In genomic region chr7:129607471-129608120, GRCh38 we compare ENCODE assay signal across 8 cellular contexts. TPM values are rescaled to one million over a fixed set of nuclear protein-coding genes. Genes with fewer than 3 reads are reported as not detected.
A peak's percentile ranks its signal among the peaks of the same experiment; 100 is the strongest.
DNase-seq lines count a peak whose midpoint lies in the region; ATAC-seq and TF ChIP-seq lines count a peak whose summit lies in the region.

No MANE protein-coding gene starts in this region.

- H3K4me1 Mint-ChIP-seq in CD4-positive, CD25-positive, alpha-beta regulatory T cell: peaks cover 19 to 53% (median 33%) of the 10 kb centered on the region in 4 donors

- no peaks in the 10 kb centered on the region for H3K27me3 ChIP-seq in CD4-positive, CD25-positive, alpha-beta regulatory T cell (ENCODE audit: control insufficient read depth, insufficient read depth, low read length)
- H3K27me3 ChIP-seq in HAP-1 (ENCODE audit: low read depth) (no peaks in the 10 kb centered on the region), mammary epithelial cell (ENCODE audit: insufficient read depth, low read length) (no peaks in the 10 kb centered on the region), neural cell (ENCODE audit: insufficient read depth, low read depth, low read length) (no peaks in the 10 kb centered on the region), gastroesophageal sphincter (no peaks in the 10 kb centered on the region)

- BruUV-seq in mammary epithelial cell (replicated peaks; lab: Mats Ljungman, UMichigan): no TSS peak

- no peak for TF ChIP-seq RAD21 in neural cell (conservative IDR thresholded peaks at IDR 0.05)

- no peak overlapping the region for H3K9ac ChIP-seq in mammary epithelial cell (ENCODE audit: insufficient read depth, low read length)
- no peak overlapping the region for H3K9ac ChIP-seq in neural cell (ENCODE audit: low read length)

- peak; percentile 40 to 77 for TF ChIP-seq CTCF in mammary epithelial cell (conservative IDR thresholded peaks at IDR 0.05 in 1 of 2, IDR thresholded peaks at IDR 0.05 in 1 of 2; ENCODE audit: extremely low read depth in 1 of 2, insufficient read depth in 1 of 2, low read depth in 1 of 2, low read length in 2 of 2)
- peak; percentile 14 for TF ChIP-seq CTCF in neural cell (IDR thresholded peaks at IDR 0.05; ENCODE audit: poor library complexity, severe bottlenecking)
- peak in 1 of 4 experiments; percentile 19 for TF ChIP-seq CTCF in gastroesophageal sphincter (IDR thresholded peaks at IDR 0.05)

- no peaks in the 10 kb centered on the region for H3K36me3 ChIP-seq in CD4-positive, CD25-positive, alpha-beta regulatory T cell (ENCODE audit: control insufficient read depth, insufficient read depth, low read length)
- H3K36me3 ChIP-seq in HAP-1 (replicated peaks) (peaks cover 25% of the 10 kb centered on the region), mammary epithelial cell (ENCODE audit: insufficient read depth, low read length) (peaks cover 8% of the 10 kb centered on the region), neural cell (ENCODE audit: insufficient read depth, low read length) (no peaks in the 10 kb centered on the region), gastroesophageal sphincter (peaks cover 0 to 10% of the 10 kb centered on the region in 2 donors)

- H3K9me3 Mint-ChIP-seq in CD4-positive, CD25-positive, alpha-beta regulatory T cell: peaks cover 0 to 2% (median 0%) of the 10 kb centered on the region in 7 donors

- H3K4me2 ChIP-seq in mammary epithelial cell (ENCODE audit: insufficient read depth, low read depth, low read length) (no peak overlapping the region), neural cell (ENCODE audit: low read length) (no peak overlapping the region)

- H3K9me3 ChIP-seq in CD4-positive, CD25-positive, alpha-beta regulatory T cell (ENCODE audit: control insufficient read depth in 2 of 2, low read length in 2 of 2): no peaks in the 10 kb centered on the region
- no peaks in the 10 kb centered on the region for H3K9me3 ChIP-seq in HAP-1
- no peaks in the 10 kb centered on the region for H3K9me3 ChIP-seq in mammary epithelial cell (replicated peaks; ENCODE audit: insufficient read depth, low read length)
- no peaks in the 10 kb centered on the region for H3K9me3 ChIP-seq in neural cell (ENCODE audit: low read length)
- H3K9me3 ChIP-seq in gastroesophageal sphincter: no peaks in the 10 kb centered on the region

- peak in 2 of 3 donors; percentile 14 to 69 for DNase-seq in CD4-positive, CD25-positive, alpha-beta regulatory T cell
- DNase-seq in HAP-1 (ENCODE audit: low spot score in 2 of 2): peak; percentile 41 to 65
- DNase-seq in SK-MEL-5 (ENCODE audit: low read depth, low spot score): peak; percentile 82
- DNase-seq in mammary epithelial cell: peak; percentile 36
- DNase-seq in NCI-H1048 (lab: John Stamatoyannopoulos, UW): no peak

- CTCF ChIA-PET in mammary epithelial cell (lab: Charles Lee; ENCODE audit: low non-redundant PET): interaction anchor here (0.5 kb wide), 1 partner anchor 18 kb away, joined by 6 read pairs; no protein-coding TSS in a partner anchor

- H3F3A ChIP-seq in neural cell (ENCODE audit: insufficient read depth, low read length, poor library complexity, severe bottlenecking): no peaks in the 10 kb centered on the region

- H3K79me2 ChIP-seq in mammary epithelial cell (ENCODE audit: insufficient read depth, low read length): peaks cover 28% of the 10 kb centered on the region
- peaks cover 16% of the 10 kb centered on the region for H3K79me2 ChIP-seq in neural cell (replicated peaks; ENCODE audit: insufficient read depth, low read length)

- H3K4me1 ChIP-seq in CD4-positive, CD25-positive, alpha-beta regulatory T cell (ENCODE audit: control insufficient read depth, insufficient read depth, low read length, poor library complexity, severe bottlenecking): peaks cover 15% of the 10 kb centered on the region
- peaks cover 11% of the 10 kb centered on the region for H3K4me1 ChIP-seq in HAP-1
- H3K4me1 ChIP-seq in mammary epithelial cell (ENCODE audit: insufficient read depth, low read length): peaks cover 5% of the 10 kb centered on the region
- peaks cover 0 to 19% (median 3%) of the 10 kb centered on the region in 3 donors for H3K4me1 ChIP-seq in gastroesophageal sphincter

- H3K4me3 ChIP-seq in CD4-positive, CD25-positive, alpha-beta regulatory T cell (ENCODE audit: low read depth, low read length): no peak overlapping the region
- H3K4me3 ChIP-seq in HAP-1 (no peak overlapping the region), mammary epithelial cell (replicated peaks in 1 of 3; ENCODE audit: insufficient read depth in 1 of 3, low read depth in 2 of 3, low read length in 3 of 3) (no peak overlapping the region), neural cell (ENCODE audit: low read length) (no peak overlapping the region), gastroesophageal sphincter (no peak overlapping the region)

- TF ChIP-seq EP300 in neural cell (conservative IDR thresholded peaks at IDR 0.05; ENCODE audit: poor library complexity, severe bottlenecking) (no peak), gastroesophageal sphincter (IDR thresholded peaks at IDR 0.05) (no peak)

- dilution Hi-C loops in mammary epithelial cell (cut with HindIII; ENCODE audit: low sequenced_read_pairs): no loop called here

- H4K20me1 ChIP-seq in mammary epithelial cell (ENCODE audit: insufficient read depth, low read length) (no peaks in the 10 kb centered on the region), neural cell (ENCODE audit: insufficient read depth) (no peaks in the 10 kb centered on the region)

- ATAC-seq in CD4-positive, CD25-positive, alpha-beta regulatory T cell (ENCODE audit: low read depth in 2 of 2): no peak
- ATAC-seq in GM18498 (IDR thresholded peaks at IDR 0.05; ENCODE audit: unreplicated experiment): no peak
- ATAC-seq in gastroesophageal sphincter: no peak

- in situ Hi-C loops in HAP-1 (cut with MboI; ENCODE audit: low sequenced_read_pairs): no loop called here
- in situ Hi-C loops in SK-MEL-5 (cut with HindIII; ENCODE audit: low pct_unique_long_range_greater_than_20kb, low sequenced_read_pairs): no loop called here
- in situ Hi-C loops in mammary epithelial cell (cut with MboI; ENCODE audit: low sequenced_read_pairs in 2 of 2): no loop called here

- no peaks in the 10 kb centered on the region for H3K9me2 ChIP-seq in neural cell (ENCODE audit: insufficient read depth, low read length)

- H2AFZ ChIP-seq in mammary epithelial cell (ENCODE audit: low read depth, low read length) (no peak overlapping the region), neural cell (ENCODE audit: low read depth, low read length) (no peak overlapping the region)

- intact Hi-C loops in mammary epithelial cell (cut with micrococcal nuclease): loop anchor here (1.0 kb wide), 2 partner anchors 114 to 135 kb away; no protein-coding TSS in a partner anchor

- WGBS in mammary epithelial cell (ENCODE audit: low coverage, missing lambda C conversion rate): 86% methylated on average over 5 of the region's 7 CpGs
- 61 to 95% methylated on average over 3 to 6 of the region's 7 CpGs for WGBS in gastroesophageal sphincter (ENCODE audit: low coverage in 1 of 2), 2 donors

- peaks cover 17% of the 10 kb centered on the region for H3K36me3 Mint-ChIP-seq in CD4-positive, CD25-positive, alpha-beta regulatory T cell

- H3K4me3 Mint-ChIP-seq in CD4-positive, CD25-positive, alpha-beta regulatory T cell: peak overlapping the region in 1 of 4 donors; percentile 37

- no peak overlapping the region for H3K27ac ChIP-seq in CD4-positive, CD25-positive, alpha-beta regulatory T cell (ENCODE audit: insufficient read depth, low read length, poor library complexity, severe bottlenecking)
- no peak overlapping the region for H3K27ac ChIP-seq in mammary epithelial cell (ENCODE audit: insufficient read depth, low read depth, low read length)
- no peak overlapping the region for H3K27ac ChIP-seq in neural cell (ENCODE audit: low read length)
- no peak overlapping the region for H3K27ac ChIP-seq in gastroesophageal sphincter

- H3K27me3 Mint-ChIP-seq in CD4-positive, CD25-positive, alpha-beta regulatory T cell: no peaks in the 10 kb centered on the region

- H3K27ac Mint-ChIP-seq in CD4-positive, CD25-positive, alpha-beta regulatory T cell: peak overlapping the region in 1 of 3 donors; percentile 55

- TF ChIP-seq POLR2A in gastroesophageal sphincter (IDR thresholded peaks at IDR 0.05): no peak

TF ChIP-seq in neural cell, 6 proteins besides CTCF, POLR2A, EP300 and RAD21:
- no peak for TF ChIP-seq TAF1 (IDR thresholded peaks at IDR 0.05; ENCODE audit: low read depth)
- no peak for TF ChIP-seq SMC3 (conservative IDR thresholded peaks at IDR 0.05; ENCODE audit: poor library complexity)

RNA-seq across cellular contexts. Expression of gene NRF1, which starts 3.9 kb away (rescaled TPM):
- total RNA-seq in CD4-positive, CD25-positive, alpha-beta regulatory T cell: 42.5 TPM
- 10 to 100 TPM; 19.6 to 26.9 (median 25.0) TPM for polyA plus RNA-seq in CD4-positive, CD25-positive, alpha-beta regulatory T cell
- 6.7 and 12.4 TPM in 2 replicates for total RNA-seq in SK-MEL-5 (2014; rRNA removed; shearing (Covaris generic))
- polyA plus RNA-seq in SK-MEL-5 (2015; cell fraction: cytosol; rRNA removed): 9.6 and 9.7 TPM in 2 replicates
- polyA plus RNA-seq in SK-MEL-5 (2015; cell fraction: nucleus; rRNA removed): 11.9 and 14.6 TPM in 2 replicates
- total RNA-seq in mammary epithelial cell: 10 to 100 TPM; 11.3 to 14.3 TPM
- polyA plus RNA-seq in mammary epithelial cell: 8.9 TPM
- polyA minus RNA-seq in mammary epithelial cell: 16.4 TPM
- 13.2 and 22.8 TPM in 2 replicates for polyA plus RNA-seq in neural cell
- polyA minus RNA-seq in neural cell: 21.2 and 24.3 TPM in 2 replicates
- 10 to 100 TPM in 3 of 4 donors, 1 to 10 TPM in 1; 7.8 to 20.5 (median 17.0) TPM for total RNA-seq in gastroesophageal sphincter
